Comparison of ENCODE assay signal across 14 cellular contexts in the genomic region with DNA sequence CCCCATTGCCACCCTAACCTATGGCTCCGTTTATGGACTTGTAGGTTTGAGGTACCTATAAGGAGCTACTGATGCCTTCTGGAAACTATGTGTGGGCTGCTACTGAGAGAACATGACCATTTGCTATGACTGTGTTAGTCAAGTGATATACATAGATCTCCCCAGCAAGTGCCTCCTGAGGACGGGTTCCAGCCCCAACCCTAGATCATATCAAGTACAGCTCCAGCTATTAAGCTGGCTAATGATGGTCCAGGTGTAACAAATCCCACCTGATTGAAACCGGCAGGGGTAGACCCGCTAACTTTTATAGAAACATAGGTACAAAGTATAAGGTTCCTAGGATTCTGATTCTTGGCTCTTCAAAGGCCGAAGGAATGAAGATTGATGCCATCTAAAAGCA. TPM values are rescaled to one million over a fixed set of nuclear protein-coding genes. Genes with fewer than 3 reads are reported as not detected.
A peak's percentile ranks its signal among the peaks of the same experiment; 100 is the strongest.
DNase-seq lines count a peak whose midpoint lies in the region; ATAC-seq and TF ChIP-seq lines count a peak whose summit lies in the region.
"Had no signal": no experiment of that assay in that cellular context is flagged by ENCODE, and none has a peak within 500 bp of the region (broad histone marks: within the 10 kb centered on the region; RNA-seq: fewer than 3 reads in every experiment).

No MANE protein-coding gene starts in this region.

- H3K4me3 ChIP-seq in right atrium auricular region (no peak overlapping the region), thymus (ENCODE audit: low read length) (no peak overlapping the region)

- peak overlapping the region; percentile 88 for H3K27ac Mint-ChIP-seq in T-helper 17 cell
- peak overlapping the region; percentile 91 for H3K27ac Mint-ChIP-seq in memory B cell
- H3K27ac Mint-ChIP-seq: HFFc6 had no signal

- peak overlapping the region; percentile 8 to 9 for H3K27ac ChIP-seq in right atrium auricular region
- H3K27ac ChIP-seq in thymus (ENCODE audit: low read depth): peak overlapping the region; percentile 18
- H3K27ac ChIP-seq: C4-2B, VCaP had no signal

- 96% methylated on average over 5 of the region's 5 CpGs for WGBS in thymus

- H3K4me1 ChIP-seq in right atrium auricular region (peaks cover 0 to 25% of the 10 kb centered on the region in 2 donors), thymus (ENCODE audit: control insufficient read depth, insufficient read depth, low read length) (peaks cover 7% of the 10 kb centered on the region)

- ATAC-seq in left cardiac atrium: no peak
- ATAC-seq in T-helper 17 cell: no peak
- ATAC-seq in memory B cell (ENCODE audit: low read depth): no peak

- DNase-seq in right atrium auricular region (ENCODE audit: low spot score): no peak
- no peak for DNase-seq in left cardiac atrium
- DNase-seq in T-helper 17 cell: no peak
- no peak for DNase-seq in memory B cell (ENCODE audit: low spot score in 2 of 2)
- DNase-seq in Kasumi-1 (lab: John Stamatoyannopoulos, UW): no peak
- DNase-seq in DMS 273 treated with DMSO at 0.1 percent for 48 hours (lab: John Stamatoyannopoulos, UW): no peak
- no peak for DNase-seq in NCI-H446 treated with DMSO at 0.1 percent for 48 hours (lab: John Stamatoyannopoulos, UW)
- DNase-seq: amniotic stem cell; effector CD4-positive, alpha-beta T cell; HFFc6; small intestine had no signal

- H3K27me3 ChIP-seq in right atrium auricular region (no peaks in the 10 kb centered on the region), thymus (ENCODE audit: control insufficient read depth, insufficient read depth) (no peaks in the 10 kb centered on the region)

- no peaks in the 10 kb centered on the region for H3K9me3 Mint-ChIP-seq in memory B cell
- H3K9me3 Mint-ChIP-seq: HFFc6 had no signal

- H3K36me3 Mint-ChIP-seq in T-helper 17 cell (ENCODE audit: low read depth): no peaks in the 10 kb centered on the region
- H3K36me3 Mint-ChIP-seq in memory B cell: no peaks in the 10 kb centered on the region

- H3K36me3 ChIP-seq in right atrium auricular region (no peaks in the 10 kb centered on the region), thymus (ENCODE audit: control insufficient read depth, insufficient read depth) (no peaks in the 10 kb centered on the region)

- TF ChIP-seq CTCF in right atrium auricular region (IDR thresholded peaks at IDR 0.05): no peak

- no peaks in the 10 kb centered on the region for H3K27me3 Mint-ChIP-seq in T-helper 17 cell
- no peaks in the 10 kb centered on the region for H3K27me3 Mint-ChIP-seq in memory B cell

- H3K4me3 Mint-ChIP-seq in T-helper 17 cell: no peak overlapping the region
- no peak overlapping the region for H3K4me3 Mint-ChIP-seq in memory B cell
- H3K4me3 Mint-ChIP-seq: HFFc6 had no signal

- H3K4me1 Mint-ChIP-seq in T-helper 17 cell (peaks cover 27% of the 10 kb centered on the region), memory B cell (peaks cover 39% of the 10 kb centered on the region)

- intact Hi-C loops in left cardiac atrium (cut with DNase I): no loop called here

- H3K9me3 ChIP-seq in right atrium auricular region (no peaks in the 10 kb centered on the region), T-helper 17 cell (ENCODE audit: control insufficient read depth, low read length, poor library complexity, severe bottlenecking) (no peaks in the 10 kb centered on the region), thymus (ENCODE audit: control insufficient read depth) (no peaks in the 10 kb centered on the region)

RNA-seq across cellular contexts. Expression of gene NINJ2, which starts 23.7 kb away (rescaled TPM):
- 1 to 10 TPM; 5.4 to 8.8 TPM for total RNA-seq in right atrium auricular region
- total RNA-seq in left cardiac atrium: 1 to 10 TPM; 5.2 to 7.0 TPM
- 1 to 10 TPM; 6.1 to 6.3 TPM for total RNA-seq in T-helper 17 cell
- 11.5 TPM for polyA plus RNA-seq in thymus
- total RNA-seq: HFFc6 had no signal
